ENCODE assay signal across 6 cellular contexts in the genomic region with DNA sequence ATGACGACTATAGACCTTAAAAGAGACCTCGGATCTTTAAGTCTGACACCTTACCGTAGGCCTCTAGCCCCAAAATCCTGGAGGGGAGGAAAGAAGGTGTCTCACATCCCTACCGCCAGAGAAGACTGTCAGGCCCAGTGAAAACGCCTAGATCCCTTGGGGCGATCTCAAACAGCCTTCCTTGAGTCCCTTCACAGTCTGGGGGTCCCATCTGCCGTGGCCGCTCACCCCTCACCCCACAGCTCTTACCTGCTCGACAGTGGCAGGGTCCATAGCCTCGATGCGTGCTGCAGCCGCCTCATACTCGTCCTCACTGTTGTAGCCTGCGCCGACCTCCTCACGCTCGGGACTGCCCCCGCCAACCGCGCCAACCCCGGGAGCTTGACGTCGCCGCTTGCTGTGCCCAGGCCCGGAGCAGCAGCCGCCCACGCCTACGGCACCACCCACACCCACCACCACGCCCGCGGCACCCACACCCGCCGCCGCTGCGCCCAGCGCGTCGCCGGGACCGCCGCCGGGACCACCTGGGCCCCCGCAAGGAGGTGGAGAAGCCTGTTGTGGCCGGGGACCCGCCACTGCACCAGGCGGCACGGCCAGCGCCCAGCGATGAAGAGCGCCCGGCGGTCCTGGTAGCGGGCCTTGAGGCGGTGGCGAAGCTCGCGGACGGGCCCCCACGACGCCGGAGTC. TPM values are rescaled to one million over a fixed set of nuclear protein-coding genes. Genes with fewer than 3 reads are reported as not detected.
A peak's percentile ranks its signal among the peaks of the same experiment; 100 is the strongest.
DNase-seq lines count a peak whose midpoint lies in the region; ATAC-seq and TF ChIP-seq lines count a peak whose summit lies in the region.

No MANE protein-coding gene starts in this region.

- H3K4me3 Mint-ChIP-seq in activated B cell treated with CpG ODN at 0.5 μM for 24 hours, result peak overlapping the region; percentile 84

- no peak for TF ChIP-seq CTCF in activated B cell treated with CpG ODN at 0.5 μM for 24 hours (IDR thresholded peaks at IDR 0.05)
- TF ChIP-seq CTCF in fibroblast of mammary gland (conservative IDR thresholded peaks at IDR 0.05; ENCODE audit: control insufficient read depth, insufficient read depth, low read depth, low read length), result no peak

- CTCF ChIA-PET in activated B cell treated with CpG ODN at 0.5 μM for 24 hours (lab: Charles Lee), result no interaction called here

- peak overlapping the region; percentile 65 for H3K4me3 ChIP-seq in fibroblast of mammary gland (ENCODE audit: control insufficient read depth, low read depth, low read length)

- intact Hi-C loops in activated B cell treated with CpG ODN at 0.5 μM for 24 hours (cut with micrococcal nuclease), result loop anchor here (1.0 to 5.0 kb wide), 3 partner anchors 144 to 360 kb away; a partner anchor contains a TSS

- DNase-seq in activated B cell treated with CpG ODN at 0.5 μM for 24 hours (peak; percentile 29), fibroblast of mammary gland (ENCODE audit: low read depth) (no peak), MV-4-11 (lab: John Stamatoyannopoulos, UW) (no peak)
- DNase-seq in stimulated activated CD4-positive, alpha-beta T cell treated with anti-CD3 and anti-CD28 coated beads, TNF-alpha, amount 100 ng/mL, for 4 hours (ENCODE audit: low read depth in 3 of 3), result peak in 2 of 3 experiments; percentile 36 to 37

- peaks cover 74% of the 10 kb centered on the region for H3K4me1 Mint-ChIP-seq in activated B cell treated with CpG ODN at 0.5 μM for 24 hours

- ATAC-seq in GM18907 (IDR thresholded peaks at IDR 0.05; ENCODE audit: unreplicated experiment), result peak; percentile 0
- no peak for ATAC-seq in activated B cell treated with CpG ODN at 0.5 μM for 24 hours (ENCODE audit: low read depth)
- no peak for ATAC-seq in GM18520 (IDR thresholded peaks at IDR 0.05; ENCODE audit: unreplicated experiment)

- H3K36me3 Mint-ChIP-seq in activated B cell treated with CpG ODN at 0.5 μM for 24 hours (ENCODE audit: low read depth), result peaks cover 26% of the 10 kb centered on the region

- H3K9me3 Mint-ChIP-seq in activated B cell treated with CpG ODN at 0.5 μM for 24 hours, result no peaks in the 10 kb centered on the region

- POLR2A ChIA-PET in activated B cell treated with CpG ODN at 0.5 μM for 24 hours (lab: Charles Lee), result interaction anchor here (0.6 to 5.9 kb wide), 13 partner anchors 15 to 382 kb away, joined by 3 to 99 read pairs (median 8); a partner anchor contains a TSS

- H3K27me3 Mint-ChIP-seq in activated B cell treated with CpG ODN at 0.5 μM for 24 hours, result no peaks in the 10 kb centered on the region

- H3K27ac Mint-ChIP-seq in activated B cell treated with CpG ODN at 0.5 μM for 24 hours, result peak overlapping the region; percentile 75

RNA-seq across cellular contexts. Expression of a gene that starts 0.5 kb away (rescaled TPM):
- 76.0 and 78.1 TPM in 2 replicates for total RNA-seq in activated B cell treated with CpG ODN at 0.5 μM for 24 hours

RNA-seq across cellular contexts. Expression of a gene that starts 14.8 kb away (rescaled TPM):
- total RNA-seq in activated B cell treated with CpG ODN at 0.5 μM for 24 hours, result 0.66 and 1.8 TPM in 2 replicates

RNA-seq across cellular contexts. Expression of a gene that starts 38.0 kb away (rescaled TPM):
- total RNA-seq in activated B cell treated with CpG ODN at 0.5 μM for 24 hours, result 321 and 351 TPM in 2 replicates

RNA-seq across cellular contexts. Expression of a gene that starts 45.2 kb away (rescaled TPM):
- total RNA-seq in activated B cell treated with CpG ODN at 0.5 μM for 24 hours, result 97.3 and 117 TPM in 2 replicates

RNA-seq across cellular contexts. Expression of a gene that starts 45.4 kb away (rescaled TPM):
- 17.3 and 18.4 TPM in 2 replicates for total RNA-seq in activated B cell treated with CpG ODN at 0.5 μM for 24 hours

Comparison
In these comparisons a context has a peak if more than half of its experiments do, and no peak if none do; other contexts are left out.
1. DNase-seq: peak in activated B cell treated with CpG ODN at 0.5 μM for 24 hours (single experiment) and stimulated activated CD4-positive, alpha-beta T cell treated with anti-CD3 and anti-CD28 coated beads, TNF-alpha, amount 100 ng/mL, for 4 hours (2 of 3); none in fibroblast of mammary gland (single experiment) and MV-4-11 (single experiment).